In genomic region chr20:57129303-57129702, GRCh38 we compare ENCODE assay signal across 8 cellular contexts.
"Had no signal": no experiment of that assay in that cellular context is flagged by ENCODE, and none has a peak within 500 bp of the region (broad histone marks: within the 10 kb centered on the region; RNA-seq: fewer than 3 reads in every experiment).

No MANE protein-coding gene starts in this region.

- DNase-seq: GDM1, GF-D8 had no signal

- FAIRE-seq: G401.6, GM12878, GM12891, GM12892, GM18507, GM19239 had no signal

- ATAC-seq: GM12878 had no signal

- H3K4me3 ChIP-seq: GM12878 had no signal
